In genomic region chr12:130775953-130776856, GRCh38 we compare ENCODE assay signal across 1 cellular context.
TF ChIP-seq lines count a peak whose summit lies in the region.

No MANE protein-coding gene starts in this region.

TF ChIP-seq in HepG2, 621 proteins besides CTCF, POLR2A, EP300 and RAD21 (continued from another document and continues in another):
- no peak for TF ChIP-seq E2F5 (CRISPR knock-in tag; conservative IDR thresholded peaks at IDR 0.05)
- TF ChIP-seq CHD2 (IDR thresholded peaks at IDR 0.05; ENCODE audit: low read depth, low read length), result peak; percentile 80
- no peak for TF ChIP-seq ZBTB33 (CRISPR knock-in tag; IDR thresholded peaks at IDR 0.05)
- TF ChIP-seq TCF7L2 (IDR thresholded peaks at IDR 0.05; ENCODE audit: low read depth, low read length), result no peak
- no peak for TF ChIP-seq RNF2 (conservative IDR thresholded peaks at IDR 0.05; ENCODE audit: low read depth)
- peak; percentile 24 for TF ChIP-seq MAX (IDR thresholded peaks at IDR 0.05)
- no peak for TF ChIP-seq ZNF580 (CRISPR knock-in tag; IDR thresholded peaks at IDR 0.05; ENCODE audit: borderline replicate concordance, low read depth)
- TF ChIP-seq PRDM4 (CRISPR knock-in tag; IDR thresholded peaks at IDR 0.05; ENCODE audit: borderline replicate concordance), result no peak
- no peak for TF ChIP-seq ZNF724P (CRISPR knock-in tag; IDR thresholded peaks at IDR 0.05; ENCODE audit: borderline replicate concordance)
- no peak for TF ChIP-seq HNF1A (IDR thresholded peaks at IDR 0.05; ENCODE audit: low read depth)
- peak; percentile 30; the same call in 1 of the 2 replicates for TF ChIP-seq HNF1A (CRISPR knock-in tag; IDR thresholded peaks at IDR 0.05; ENCODE audit: borderline replicate concordance)
- peak; percentile 35 for TF ChIP-seq AGO1 (IDR thresholded peaks at IDR 0.05; ENCODE audit: low read depth, low read length, poor library complexity, severe bottlenecking)
- TF ChIP-seq SOX5 (CRISPR knock-in tag; IDR thresholded peaks at IDR 0.05; ENCODE audit: borderline replicate concordance), result peak; percentile 80
- TF ChIP-seq STAT5B (CRISPR knock-in tag; IDR thresholded peaks at IDR 0.05), result 0 out of 2 replicates have a peak, but pooled peaks have one; percentile 37
- TF ChIP-seq ZNF329 (CRISPR knock-in tag; IDR thresholded peaks at IDR 0.05; ENCODE audit: low read depth), result no peak
- TF ChIP-seq ZBTB7B (CRISPR knock-in tag; IDR thresholded peaks at IDR 0.05), result peak; percentile 18; the same call in 1 of the 2 replicates
- TF ChIP-seq ZBTB8A (CRISPR knock-in tag; IDR thresholded peaks at IDR 0.05; ENCODE audit: borderline replicate concordance, low read depth), result no peak
- no peak for TF ChIP-seq REXO4 (CRISPR knock-in tag; IDR thresholded peaks at IDR 0.05; ENCODE audit: borderline replicate concordance)
- peak; percentile 90 for TF ChIP-seq ASH2L (IDR thresholded peaks at IDR 0.05; ENCODE audit: insufficient read length, low read depth, low read length)
- TF ChIP-seq XBP1 (CRISPR knock-in tag; IDR thresholded peaks at IDR 0.05), result no peak
- TF ChIP-seq MYC (CRISPR knock-in tag; IDR thresholded peaks at IDR 0.05; ENCODE audit: borderline replicate concordance), result peak; percentile 42
- no peak; the same call in 1 of the 2 replicates for TF ChIP-seq ZNF460 (CRISPR knock-in tag; IDR thresholded peaks at IDR 0.05; ENCODE audit: borderline replicate concordance)
- no peak for TF ChIP-seq HNRNPH1 (optimal IDR thresholded peaks at IDR 0.05; ENCODE audit: low read depth, low read length)
- TF ChIP-seq NFE2 (CRISPR knock-in tag; IDR thresholded peaks at IDR 0.05), result no peak
- TF ChIP-seq ATF7-NPFF (CRISPR knock-in tag; IDR thresholded peaks at IDR 0.05; ENCODE audit: low read depth), result no peak
- TF ChIP-seq TERF1 (CRISPR knock-in tag; IDR thresholded peaks at IDR 0.05), result no peak
- TF ChIP-seq ZNF674 (CRISPR knock-in tag; IDR thresholded peaks at IDR 0.05; ENCODE audit: low read depth), result no peak
- TF ChIP-seq RFX3 (CRISPR knock-in tag; IDR thresholded peaks at IDR 0.05), result no peak
- no peak for TF ChIP-seq KDM1A (CRISPR knock-in tag; IDR thresholded peaks at IDR 0.05)
- TF ChIP-seq ZFY (CRISPR knock-in tag; IDR thresholded peaks at IDR 0.05), result peak; percentile 65
- TF ChIP-seq LRRFIP1 (CRISPR knock-in tag; conservative IDR thresholded peaks at IDR 0.05), result no peak
- no peak for TF ChIP-seq HNRNPUL1 (IDR thresholded peaks at IDR 0.05; ENCODE audit: low read depth, low read length)
- TF ChIP-seq FOXM1 (CRISPR knock-in tag; IDR thresholded peaks at IDR 0.05), result no peak
- TF ChIP-seq SP4 (CRISPR knock-in tag; IDR thresholded peaks at IDR 0.05), result no peak
- TF ChIP-seq ZNF646 (CRISPR knock-in tag; IDR thresholded peaks at IDR 0.05), result no peak
- TF ChIP-seq ZNF383 (CRISPR knock-in tag; IDR thresholded peaks at IDR 0.05; ENCODE audit: borderline replicate concordance), result no peak
- no peak for TF ChIP-seq ZNF598 (CRISPR knock-in tag; IDR thresholded peaks at IDR 0.05; ENCODE audit: borderline replicate concordance)
- no peak for TF ChIP-seq SP1 (IDR thresholded peaks at IDR 0.05)
- TF ChIP-seq SP1 (CRISPR knock-in tag; IDR thresholded peaks at IDR 0.05), result no peak; the same call in none of the 2 replicates
